19 cellular contexts compared by ENCODE assay signal in genomic region chr6:145502417-145502816, GRCh38.
A peak's percentile ranks its signal among the peaks of the same experiment; 100 is the strongest.
DNase-seq lines count a peak whose midpoint lies in the region; ATAC-seq and TF ChIP-seq lines count a peak whose summit lies in the region.
"Had no signal": no experiment of that assay in that cellular context is flagged by ENCODE, and none has a peak within 500 bp of the region (broad histone marks: within the 10 kb centered on the region; RNA-seq: fewer than 3 reads in every experiment).

No MANE protein-coding gene starts in this region.

- intact Hi-C loops in mammary epithelial cell (cut with micrococcal nuclease) = no loop called here

- no peak overlapping the region for H4K8ac ChIP-seq in mesenchymal stem cell (ENCODE audit: low read length)

- H2AK5ac ChIP-seq in mesenchymal stem cell (ENCODE audit: low read length, severe bottlenecking) = no peak overlapping the region

- H3K4me1 ChIP-seq in mammary epithelial cell (ENCODE audit: insufficient read depth, low read length) (peaks cover 6% of the 10 kb centered on the region), mesenchymal stem cell (ENCODE audit: control insufficient read depth, insufficient read depth, low read depth, low read length) (no peaks in the 10 kb centered on the region)
- H3K4me1 ChIP-seq: uterus had no signal

- H3K36me3 ChIP-seq in mammary epithelial cell (ENCODE audit: insufficient read depth, low read length) (no peaks in the 10 kb centered on the region), mesenchymal stem cell (ENCODE audit: control insufficient read depth in 1 of 2, insufficient read depth in 2 of 2, low read depth in 1 of 2, low read length in 2 of 2) (no peaks in the 10 kb centered on the region)
- H3K36me3 ChIP-seq: uterus had no signal

- H3K27ac ChIP-seq in mammary epithelial cell (ENCODE audit: insufficient read depth, low read depth, low read length) (no peak overlapping the region), mesenchymal stem cell (ENCODE audit: low read length, poor library complexity, severe bottlenecking) (no peak overlapping the region)
- H3K27ac ChIP-seq: HL-60, uterus had no signal

- H3K4me2 ChIP-seq in mammary epithelial cell (ENCODE audit: insufficient read depth, low read depth, low read length) (no peak overlapping the region), mesenchymal stem cell (ENCODE audit: low read length, poor library complexity, severe bottlenecking) (no peak overlapping the region)

- H3K18ac ChIP-seq in mesenchymal stem cell (ENCODE audit: low read depth in 1 of 2, low read length in 2 of 2) = no peak overlapping the region

- H3K27me3 ChIP-seq in mammary epithelial cell (ENCODE audit: insufficient read depth, low read length) (no peaks in the 10 kb centered on the region), mesenchymal stem cell (ENCODE audit: control insufficient read depth in 1 of 2, insufficient read depth in 1 of 2, low read length in 2 of 2) (no peaks in the 10 kb centered on the region)
- H3K27me3 ChIP-seq: uterus had no signal

- H3K79me2 ChIP-seq in mammary epithelial cell (ENCODE audit: insufficient read depth, low read length) = no peaks in the 10 kb centered on the region

- no peak overlapping the region for H4K91ac ChIP-seq in mesenchymal stem cell (ENCODE audit: low read length)

- H2BK120ac ChIP-seq in mesenchymal stem cell (ENCODE audit: low read depth, low read length) = no peak overlapping the region

- H3K4ac ChIP-seq in mesenchymal stem cell (ENCODE audit: low read depth in 1 of 2, low read length in 2 of 2) = no peak overlapping the region

- no peak overlapping the region for H2BK5ac ChIP-seq in mesenchymal stem cell (ENCODE audit: low read depth, low read length, poor library complexity, severe bottlenecking)

- no peak overlapping the region for H3K14ac ChIP-seq in mesenchymal stem cell (ENCODE audit: low read length in 2 of 2)

- no peak for ATAC-seq in HG03469 (IDR thresholded peaks at IDR 0.05; ENCODE audit: unreplicated experiment)
- ATAC-seq: activated T-cell treated with anti-CD3 and anti-CD28 coated beads, Interleukin-2, amount 50 U/mL, for 72 hours; SK-N-SH treated with all-trans-retinoic acid at 6 μM for 48 hours had no signal

- TF ChIP-seq CTCF in mammary epithelial cell (conservative IDR thresholded peaks at IDR 0.05 in 1 of 2, IDR thresholded peaks at IDR 0.05 in 1 of 2; ENCODE audit: extremely low read depth in 1 of 2, insufficient read depth in 1 of 2, low read depth in 1 of 2, low read length in 2 of 2) = no peak

- in situ Hi-C loops in mammary epithelial cell (cut with MboI; ENCODE audit: low sequenced_read_pairs in 2 of 2) = no loop called here

- H2BK12ac ChIP-seq in mesenchymal stem cell (ENCODE audit: low read length in 2 of 2) = no peak overlapping the region

- DNase-seq in NCI-H146 (lab: John Stamatoyannopoulos, UW) (peak; percentile 4), NCI-H146 treated with DMSO at 0.1 percent for 48 hours (lab: John Stamatoyannopoulos, UW; ENCODE audit: unreplicated experiment) (no peak), NCI-H2171 treated with DMSO at 0.1 percent for 48 hours (lab: John Stamatoyannopoulos, UW) (peak; percentile 79), mammary epithelial cell (peak; percentile 42), mesenchymal stem cell (peak; percentile 1), DMS79 treated with DMSO at 0.1 percent for 48 hours (lab: John Stamatoyannopoulos, UW) (no peak), iPS-NIHi11 (ENCODE audit: low spot score) (no peak)
- DNase-seq: activated CD4-positive, alpha-beta T cell treated with anti-CD3 and anti-CD28 coated beads, Interleukin-2, amount 50 U/mL, for 1 hour; activated T-cell treated with anti-CD3 and anti-CD28 coated beads, Interleukin-2, amount 50 U/mL, for 72 hours; CD4-positive, CD25-positive, alpha-beta regulatory T cell; cerebellar nuclear complex; HFFc6; Karpas-422; mesendoderm; NCI-H2081 treated with DMSO at 0.1 percent for 48 hours; uterus had no signal

- no peaks in the 10 kb centered on the region for H3K79me1 ChIP-seq in mesenchymal stem cell (replicated peaks; ENCODE audit: low read length, poor library complexity, severe bottlenecking)

- no peak overlapping the region for H2BK15ac ChIP-seq in mesenchymal stem cell (ENCODE audit: low read depth, poor library complexity, severe bottlenecking)

- WGBS in mammary epithelial cell (ENCODE audit: low coverage, missing lambda C conversion rate) = 0% methylated on average over 1 of the region's 1 CpG
- no CpG with 5 or more reads among the region's 1 CpG for WGBS in mesenchymal stem cell

- BruUV-seq in mammary epithelial cell (replicated peaks; lab: Mats Ljungman, UMichigan) = no TSS peak

- H2AFZ ChIP-seq in mammary epithelial cell (ENCODE audit: low read depth, low read length) (no peak overlapping the region), mesenchymal stem cell (ENCODE audit: low read depth, low read length) (no peak overlapping the region)

- no peak overlapping the region for H3K23ac ChIP-seq in mesenchymal stem cell (ENCODE audit: low read length in 2 of 2)

- H3K9me3 ChIP-seq in mammary epithelial cell (replicated peaks; ENCODE audit: insufficient read depth, low read length) = no peaks in the 10 kb centered on the region
- peaks cover 5% of the 10 kb centered on the region for H3K9me3 ChIP-seq in mesenchymal stem cell (ENCODE audit: control insufficient read depth, low read length)
- H3K9me3 ChIP-seq: uterus had no signal

- H3K9ac ChIP-seq in mammary epithelial cell (ENCODE audit: insufficient read depth, low read length) (no peak overlapping the region), mesenchymal stem cell (ENCODE audit: low read length) (no peak overlapping the region)

- no peak overlapping the region for H3K4me3 ChIP-seq in mammary epithelial cell (replicated peaks in 1 of 3; ENCODE audit: insufficient read depth in 1 of 3, low read depth in 2 of 3, low read length in 3 of 3)
- H3K4me3 ChIP-seq in mesenchymal stem cell (ENCODE audit: insufficient read depth in 1 of 2, low read depth in 1 of 2, low read length in 2 of 2) = no peak overlapping the region
- H3K4me3 ChIP-seq: uterus had no signal

- H4K20me1 ChIP-seq in mammary epithelial cell (ENCODE audit: insufficient read depth, low read length) = no peaks in the 10 kb centered on the region

- dilution Hi-C loops in mammary epithelial cell (cut with HindIII; ENCODE audit: low sequenced_read_pairs) = no loop called here

- CTCF ChIA-PET in mammary epithelial cell (lab: Charles Lee; ENCODE audit: low non-redundant PET) = no interaction called here

Comparison
In these comparisons a context has a peak if more than half of its experiments do, and no peak if none do; other contexts are left out.
1. DNase-seq: peak in NCI-H146 (single experiment), NCI-H2171 treated with DMSO at 0.1 percent for 48 hours (single experiment), mammary epithelial cell (single experiment) and mesenchymal stem cell (single experiment); none in NCI-H146 treated with DMSO at 0.1 percent for 48 hours (single experiment), DMS79 treated with DMSO at 0.1 percent for 48 hours (single experiment) and iPS-NIHi11 (single experiment).